In the genomic region with DNA sequence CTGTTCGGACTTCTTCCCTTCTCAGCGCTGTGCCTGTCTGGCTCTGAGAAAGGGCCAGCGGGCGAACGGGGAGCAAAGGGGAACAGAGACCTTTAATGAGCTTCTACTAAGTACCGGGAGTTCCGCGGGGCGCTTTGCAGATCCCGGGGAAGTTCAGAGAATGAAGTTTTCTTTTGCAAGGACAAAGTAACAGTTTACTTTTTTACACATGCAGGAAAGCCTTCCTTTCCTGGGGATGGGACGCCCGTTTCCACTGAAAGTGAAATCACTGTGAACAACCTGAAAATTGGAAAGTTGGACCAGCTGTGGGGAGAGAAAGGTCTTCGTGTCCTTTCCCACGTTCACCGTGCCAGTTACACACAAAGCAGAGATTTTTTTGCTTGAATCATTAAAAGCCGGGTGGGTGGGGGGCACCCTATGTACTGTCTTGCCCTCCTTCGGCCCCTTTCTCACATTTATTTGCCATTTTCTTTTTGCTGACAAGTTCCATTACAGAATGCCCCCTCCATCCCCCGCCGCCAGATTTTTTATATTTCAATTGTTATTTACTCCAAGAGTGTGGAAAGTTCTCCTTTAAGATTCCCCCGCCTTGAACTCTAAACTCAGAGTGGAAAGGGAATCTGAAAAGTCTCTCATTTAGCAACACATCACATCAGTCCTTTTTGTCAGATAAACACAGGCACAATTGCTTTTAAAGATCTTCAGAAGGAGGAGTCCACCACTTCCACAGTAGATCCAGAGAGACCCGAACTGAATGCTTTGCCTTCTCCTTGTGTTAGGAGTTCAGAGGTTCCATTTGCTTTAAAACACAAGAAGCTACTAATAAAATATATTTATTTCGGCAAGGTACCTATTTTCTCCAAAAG, we compare ENCODE assay signal across 8 cellular contexts. TPM values are rescaled to one million over a fixed set of nuclear protein-coding genes. Genes with fewer than 3 reads are reported as not detected.
A peak's percentile ranks its signal among the peaks of the same experiment; 100 is the strongest.
DNase-seq lines count a peak whose midpoint lies in the region; ATAC-seq and TF ChIP-seq lines count a peak whose summit lies in the region.

No MANE protein-coding gene starts in this region.

- intact Hi-C loops in CD14-positive monocyte (cut with micrococcal nuclease), result no loop called here

- H3K9ac ChIP-seq in fibroblast of lung (ENCODE audit: insufficient read depth, low read length), result peak overlapping the region; percentile 87

- POLR2A ChIA-PET in T-cell (lab: Charles Lee), result no interaction called here

- H2AFZ ChIP-seq in fibroblast of lung (ENCODE audit: low read length), result peak overlapping the region; percentile 21

- H3K9me3 Mint-ChIP-seq in CD14-positive monocyte (peaks cover 0 to 16% (median 3%) of the 10 kb centered on the region in 7 donors), T-cell (no peaks in the 10 kb centered on the region), osteocyte (ENCODE audit: unreplicated experiment) (no peaks in the 10 kb centered on the region)

- CTCF ChIA-PET in T-cell (lab: Charles Lee), result interaction anchor here (0.6 to 0.9 kb wide), 2 partner anchors 12 to 18 kb away, joined by 3 read pairs; no protein-coding TSS in a partner anchor

- peak overlapping the region; percentile 98 for H3K27ac ChIP-seq in fibroblast of lung (ENCODE audit: insufficient read depth, low read length)

- H3K4me2 ChIP-seq in fibroblast of lung (ENCODE audit: extremely low read depth, insufficient read depth, low read length), result peak overlapping the region; percentile 79

- H3K4me3 ChIP-seq in fibroblast of lung (replicated peaks in 1 of 4; ENCODE audit: control extremely low read depth in 1 of 4, insufficient read depth in 1 of 4, low read depth in 3 of 4, low read length in 4 of 4), result peak overlapping the region; percentile 75 to 86 (median 78)

- no peak for TF ChIP-seq CTCF in CD14-positive monocyte (IDR thresholded peaks at IDR 0.05)
- TF ChIP-seq CTCF in fibroblast of lung (conservative IDR thresholded peaks at IDR 0.05 in 1 of 2, IDR thresholded peaks at IDR 0.05 in 1 of 2; ENCODE audit: low read depth in 1 of 2, low read length in 2 of 2), result no peak
- TF ChIP-seq CTCF in osteocyte (IDR thresholded peaks at IDR 0.05), result no peak

- H3K27me3 ChIP-seq in fibroblast of lung (ENCODE audit: control insufficient read depth, insufficient read depth, low read length), result no peaks in the 10 kb centered on the region

- peak overlapping the region in 3 of 7 donors; percentile 26 to 78 (median 58) for H3K27ac Mint-ChIP-seq in CD14-positive monocyte
- H3K27ac Mint-ChIP-seq in T-cell, result no peak overlapping the region
- H3K27ac Mint-ChIP-seq in osteocyte (ENCODE audit: unreplicated experiment), result peak overlapping the region; percentile 100

- ATAC-seq in GM21723 (IDR thresholded peaks at IDR 0.05; ENCODE audit: unreplicated experiment), result peak; percentile 47
- peak in 1 of 4 experiments; percentile 26 for ATAC-seq in T-cell (replicated peaks in 1 of 4)
- no peak for ATAC-seq in HG02588 (IDR thresholded peaks at IDR 0.05; ENCODE audit: unreplicated experiment)
- no peak for ATAC-seq in GM19397 (IDR thresholded peaks at IDR 0.05; ENCODE audit: unreplicated experiment)

- no peaks in the 10 kb centered on the region for H3K9me3 ChIP-seq in fibroblast of lung (ENCODE audit: control insufficient read depth, insufficient read depth, low read depth, low read length)

- H3K36me3 Mint-ChIP-seq in CD14-positive monocyte (peaks cover 2 to 5% of the 10 kb centered on the region in 2 donors), T-cell (no peaks in the 10 kb centered on the region), osteocyte (ENCODE audit: unreplicated experiment) (peaks cover 35% of the 10 kb centered on the region)

- peak; percentile 51 for DNase-seq in CD14-positive monocyte (ENCODE audit: low spot score)
- DNase-seq in T-cell, result peak in 3 of 34 experiments; percentile 1 to 5 (median 3)
- DNase-seq in fibroblast of lung (ENCODE audit: low read depth in 2 of 2), result peak in 1 of 2 donors; percentile 66
- DNase-seq in osteocyte (ENCODE audit: extremely low spot score, unreplicated experiment), result no peak
- no peak for DNase-seq in midbrain (lab: John Stamatoyannopoulos, UW)

- peaks cover 11% of the 10 kb centered on the region for H3K4me1 ChIP-seq in fibroblast of lung (ENCODE audit: control insufficient read depth, extremely low read depth, insufficient read depth, low read length)

- H4K20me1 ChIP-seq in fibroblast of lung (ENCODE audit: control insufficient read depth, extremely low read depth, insufficient read depth, low read length), result no peaks in the 10 kb centered on the region

- H3K27me3 Mint-ChIP-seq in CD14-positive monocyte (ENCODE audit: low read depth in 3 of 3) (peaks cover 74 to 78% (median 78%) of the 10 kb centered on the region in 3 donors), T-cell (peaks cover 54 to 72% of the 10 kb centered on the region in 2 donors), osteocyte (ENCODE audit: unreplicated experiment) (no peaks in the 10 kb centered on the region)

- peaks cover 20% of the 10 kb centered on the region for H3K4me1 Mint-ChIP-seq in CD14-positive monocyte
- H3K4me1 Mint-ChIP-seq in T-cell, result peaks cover 12 to 22% (median 18%) of the 10 kb centered on the region in 3 donors
- peaks cover 59% of the 10 kb centered on the region for H3K4me1 Mint-ChIP-seq in osteocyte (ENCODE audit: unreplicated experiment)

- H3K4me3 Mint-ChIP-seq in CD14-positive monocyte (peak overlapping the region; percentile 86 to 94), T-cell (peak overlapping the region; percentile 72 to 78 (median 74)), osteocyte (ENCODE audit: unreplicated experiment) (peak overlapping the region; percentile 82)

- H3K79me2 ChIP-seq in fibroblast of lung (ENCODE audit: control insufficient read depth, insufficient read depth, low read length), result peaks cover 36% of the 10 kb centered on the region

- peaks cover 6% of the 10 kb centered on the region for H3K36me3 ChIP-seq in fibroblast of lung (ENCODE audit: control insufficient read depth, insufficient read depth, low read length)

RNA-seq across cellular contexts. Expression of a gene that starts 1.1 kb away (rescaled TPM):
- under 1 TPM; 0.23 to 0.72 TPM for polyA plus RNA-seq in CD14-positive monocyte
- 1 to 10 TPM in 3 of 5 donors, not detected in 2; 5.7 to 7.1 (median 6.7) TPM for total RNA-seq in T-cell
- total RNA-seq in fibroblast of lung, result 3,444 and 5,906 TPM in 2 replicates
- 3,495 and 3,629 TPM in 2 replicates for polyA plus RNA-seq in fibroblast of lung
- polyA plus RNA-seq in fibroblast of lung (2012), result 3,058 and 3,832 TPM in 2 replicates
- 4,954 and 5,215 TPM in 2 replicates for polyA minus RNA-seq in fibroblast of lung (ENCODE audit: low replicate concordance)
- 16,854 and 18,487 TPM in 2 replicates for total RNA-seq in osteocyte

Comparison
In these comparisons a context has a peak if more than half of its experiments do, and no peak if none do; other contexts are left out.
1. RNA of a gene that starts 1.1 kb away (total RNA-seq): 16,854 to 18,487 TPM in osteocyte and 3,444 to 5,906 TPM in fibroblast of lung; 5.7 to 7.1 TPM in T-cell; every median in the first group is over 100 times any median in the second.
2. Peak in every context shown above with its lines, with median percentiles within 50 percentile points of each other: H3K4me3 Mint-ChIP-seq.